Comparison of ENCODE assay signal across 32 cellular contexts in the genomic region with DNA sequence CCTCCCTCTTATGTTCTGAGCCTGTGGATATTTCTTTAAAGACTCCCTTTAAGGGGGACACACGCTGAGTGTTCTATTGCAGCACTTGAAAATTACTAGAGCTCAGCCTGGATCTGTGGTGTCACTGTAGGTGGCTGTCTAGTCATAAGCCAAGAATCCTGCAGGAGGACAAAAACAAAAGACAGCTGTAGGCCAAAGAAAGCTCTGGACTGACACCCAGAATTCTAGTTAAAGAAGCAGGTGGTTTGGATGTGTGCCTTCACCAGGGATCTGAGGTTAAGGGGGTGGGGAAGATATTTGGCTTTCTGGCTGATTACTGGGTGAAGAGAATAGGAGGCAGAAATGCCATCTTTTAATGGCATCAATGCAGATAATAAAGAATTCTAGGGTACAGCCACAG.
DNase-seq lines count a peak whose midpoint lies in the region; ATAC-seq and TF ChIP-seq lines count a peak whose summit lies in the region.
"Had no signal": no experiment of that assay in that cellular context is flagged by ENCODE, and none has a peak within 500 bp of the region (broad histone marks: within the 10 kb centered on the region; RNA-seq: fewer than 3 reads in every experiment).

No MANE protein-coding gene starts in this region.

- TF ChIP-seq CTCF in neural progenitor cell (IDR thresholded peaks at IDR 0.05) = no peak

- no peak overlapping the region for H3K4me2 ChIP-seq in neural progenitor cell

- H3K36me3 Mint-ChIP-seq in neural progenitor cell = no peaks in the 10 kb centered on the region
- H3K36me3 Mint-ChIP-seq: CD14-positive monocyte; CD8-positive, alpha-beta memory T cell; T-cell had no signal

- H3K27ac Mint-ChIP-seq in neural progenitor cell = no peak overlapping the region
- H3K27ac Mint-ChIP-seq: CD14-positive monocyte; CD8-positive, alpha-beta memory T cell; HFFc6; T-cell had no signal

- H3K4me1 Mint-ChIP-seq in neural progenitor cell = peaks cover 3% of the 10 kb centered on the region
- H3K4me1 Mint-ChIP-seq: CD14-positive monocyte; CD8-positive, alpha-beta memory T cell; T-cell had no signal

- no peaks in the 10 kb centered on the region for H3K27me3 Mint-ChIP-seq in neural progenitor cell (ENCODE audit: insufficient read depth, low read depth)
- H3K27me3 Mint-ChIP-seq: CD8-positive, alpha-beta memory T cell; T-cell had no signal

- no peak overlapping the region for H3K27ac ChIP-seq in neural progenitor cell
- H3K27ac ChIP-seq: 22Rv1, HL-60, SJSA1 had no signal

- no peaks in the 10 kb centered on the region for H3K79me2 ChIP-seq in neural progenitor cell (ENCODE audit: low read depth)

- H4K20me1 ChIP-seq in neural progenitor cell (ENCODE audit: low read depth) = no peaks in the 10 kb centered on the region

- no peak overlapping the region for H2AFZ ChIP-seq in neural progenitor cell (replicated peaks)

- ATAC-seq in GM18873 (IDR thresholded peaks at IDR 0.05; ENCODE audit: low FRiP score, unreplicated experiment) (no peak), GM21786 (IDR thresholded peaks at IDR 0.05; ENCODE audit: unreplicated experiment) (no peak)
- ATAC-seq: HepG2, PC-3, Right ventricle myocardium inferior, T-cell had no signal

- no peaks in the 10 kb centered on the region for H3K27me3 ChIP-seq in neural progenitor cell
- H3K27me3 ChIP-seq: BE2C, SJSA1 had no signal

- DNase-seq in NCI-H1092 treated with DMSO at 0.1 percent for 48 hours (lab: John Stamatoyannopoulos, UW) (peak; percentile 14), NCI-H1092 (lab: John Stamatoyannopoulos, UW) (no peak), NCI-H69 (lab: John Stamatoyannopoulos, UW) (peak; percentile 14), cerebellar cortex (ENCODE audit: low spot score) (peak; percentile 92), neural progenitor cell (ENCODE audit: low spot score) (peak; percentile 9), HT-29 (ENCODE audit: low spot score) (no peak)
- DNase-seq: ACHN; BE2C; CD8-positive, alpha-beta memory T cell; DMS153; DND-41; GOT3; HFFc6; Karpas-422; NCI-H1105; NCI-H1436 treated with DMSO at 0.1 percent for 48 hours; NCI-H2029; NCI-H2227 treated with DMSO at 0.1 percent for 48 hours; NCI-H510A treated with DMSO at 0.1 percent for 48 hours; NCI-H748 treated with DMSO at 0.1 percent for 48 hours; NK-92 treated with Interleukin-12 subunit alpha and Interleukin-12 subunit beta, amount 100 ng/mL, for 24 hours; PC-3; T-cell had no signal

- H3K4me3 Mint-ChIP-seq in neural progenitor cell = no peak overlapping the region
- H3K4me3 Mint-ChIP-seq: CD14-positive monocyte; CD8-positive, alpha-beta memory T cell; HFFc6; T-cell had no signal

- no peak overlapping the region for H3K4me3 ChIP-seq in neural progenitor cell
- H3K4me3 ChIP-seq: HAP-1, SJSA1 had no signal

- peaks cover 11% of the 10 kb centered on the region for H3K9me3 Mint-ChIP-seq in neural progenitor cell

- no peaks in the 10 kb centered on the region for H3K9me3 ChIP-seq in neural progenitor cell (ENCODE audit: low read depth)
- H3K9me3 ChIP-seq: BE2C had no signal

- no peaks in the 10 kb centered on the region for H3F3A ChIP-seq in neural progenitor cell (ENCODE audit: low read depth)

- no peaks in the 10 kb centered on the region for H3K4me1 ChIP-seq in neural progenitor cell
- H3K4me1 ChIP-seq: BE2C, HAP-1, SJSA1 had no signal

- no peaks in the 10 kb centered on the region for H3K36me3 ChIP-seq in neural progenitor cell
- H3K36me3 ChIP-seq: BE2C, HAP-1, SJSA1 had no signal

- H3K9ac ChIP-seq in neural progenitor cell = no peak overlapping the region

Comparison
In these comparisons a context has a peak if more than half of its experiments do, and no peak if none do; other contexts are left out.
1. DNase-seq: peak in NCI-H1092 treated with DMSO at 0.1 percent for 48 hours (single experiment), NCI-H69 (single experiment), cerebellar cortex (single experiment) and neural progenitor cell (single experiment); none in NCI-H1092 (single experiment) and HT-29 (single experiment).